In the genomic region with DNA sequence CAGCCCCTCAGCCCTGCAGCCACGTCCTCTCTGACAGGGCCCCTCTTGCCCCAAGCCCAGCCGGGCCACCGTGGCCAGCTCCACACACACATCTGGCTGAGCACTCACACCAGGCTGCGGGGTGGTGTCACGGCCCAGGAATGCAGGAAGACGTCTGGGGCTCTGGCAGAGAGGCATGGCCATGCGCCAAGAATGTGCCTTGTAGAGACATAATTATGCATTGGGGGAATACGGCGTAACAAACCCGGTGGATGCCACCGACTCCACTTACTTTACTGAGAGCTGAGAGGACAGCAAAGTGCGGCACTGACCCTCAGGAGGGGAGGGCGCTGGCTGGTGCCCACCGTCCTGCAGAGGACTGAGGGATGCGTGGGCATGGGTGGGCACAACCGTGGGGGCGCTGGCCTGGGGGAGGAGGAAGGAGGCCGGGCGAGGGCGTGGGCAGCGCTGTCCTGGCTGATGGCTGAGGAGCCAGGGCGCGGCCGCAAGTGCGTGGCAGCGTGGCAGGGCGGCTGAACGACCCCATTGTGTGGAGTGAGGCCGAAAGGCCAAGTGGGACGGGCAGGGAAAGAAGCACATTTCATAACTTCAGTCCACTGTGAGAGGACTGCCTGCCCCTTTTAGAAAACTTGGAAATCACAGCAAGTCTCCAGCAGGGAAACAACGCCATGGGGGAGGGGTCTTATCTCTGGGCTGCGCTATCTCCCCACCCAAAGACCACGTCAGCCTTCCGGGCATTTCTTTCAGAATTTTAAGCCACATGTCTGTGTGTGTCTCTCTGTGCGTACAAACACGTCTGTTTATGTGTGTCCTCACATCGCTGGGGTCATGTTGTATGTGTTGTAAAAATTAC, we compare ENCODE assay signal across 9 cellular contexts. TPM values are rescaled to one million over a fixed set of nuclear protein-coding genes. Genes with fewer than 3 reads are reported as not detected.
DNase-seq lines count a peak whose midpoint lies in the region; ATAC-seq and TF ChIP-seq lines count a peak whose summit lies in the region.
"Had no signal": no experiment of that assay in that cellular context is flagged by ENCODE, and none has a peak within 500 bp of the region (broad histone marks: within the 10 kb centered on the region; RNA-seq: fewer than 3 reads in every experiment).

No MANE protein-coding gene starts in this region.

- intact Hi-C loops in sciatic nerve (cut with DNase I): no loop called here

- in situ Hi-C loops in G401 (cut with HindIII; ENCODE audit: low sequenced_read_pairs): no loop called here

- peak; percentile 98 for DNase-seq in ELR (ENCODE audit: low read depth)
- peak; percentile 99 to 100 for DNase-seq in SJSA1 (ENCODE audit: low read depth in 1 of 2, low spot score in 2 of 2)
- DNase-seq in sciatic nerve (ENCODE audit: low spot score): peak; percentile 89
- DNase-seq in occipital lobe (lab: John Stamatoyannopoulos, UW): no peak
- DNase-seq in activated naive CD4-positive, alpha-beta T cell treated with anti-CD3 and anti-CD28 coated beads, Interleukin-2, amount 10 ng/mL, durations not matched to agents 7 days and 5 days: no peak
- no peak for DNase-seq in G401 (ENCODE audit: low spot score)
- DNase-seq in NCI-H2227 (lab: John Stamatoyannopoulos, UW; ENCODE audit: unreplicated experiment): no peak
- DNase-seq: activated CD4-positive, alpha-beta T cell treated with anti-CD3 and anti-CD28 coated beads for 1 hour had no signal

- H3K4me1 Mint-ChIP-seq in activated naive CD4-positive, alpha-beta T cell treated with anti-CD3 and anti-CD28 coated beads, Interleukin-2, amount 10 ng/mL, durations not matched to agents 7 days and 5 days: no peaks in the 10 kb centered on the region

- H3K4me3 ChIP-seq in SJSA1 (peak overlapping the region; percentile 29), gastroesophageal sphincter (peak overlapping the region; percentile 10 to 48)

- TF ChIP-seq EP300 in gastroesophageal sphincter (IDR thresholded peaks at IDR 0.05): no peak

- H3K4me3 Mint-ChIP-seq in activated naive CD4-positive, alpha-beta T cell treated with anti-CD3 and anti-CD28 coated beads, Interleukin-2, amount 10 ng/mL, durations not matched to agents 7 days and 5 days: no peak overlapping the region

- CTCF ChIA-PET in activated naive CD4-positive, alpha-beta T cell treated with anti-CD3 and anti-CD28 coated beads, Interleukin-2, amount 10 ng/mL, durations not matched to agents 7 days and 5 days (lab: Charles Lee): no interaction called here

- H3K27ac ChIP-seq in SJSA1: peak overlapping the region; percentile 96
- H3K27ac ChIP-seq in gastroesophageal sphincter: peak overlapping the region in 3 of 4 donors; percentile 79 to 81 (median 80)

- no peaks in the 10 kb centered on the region for H3K9me3 Mint-ChIP-seq in activated naive CD4-positive, alpha-beta T cell treated with anti-CD3 and anti-CD28 coated beads, Interleukin-2, amount 10 ng/mL, durations not matched to agents 7 days and 5 days

- H3K4me1 ChIP-seq in SJSA1 (replicated peaks) (peaks cover 31% of the 10 kb centered on the region), gastroesophageal sphincter (peaks cover 0 to 30% (median 23%) of the 10 kb centered on the region in 3 donors)

- H3K36me3 ChIP-seq in SJSA1: no peaks in the 10 kb centered on the region
- no peaks in the 10 kb centered on the region for H3K36me3 ChIP-seq in gastroesophageal sphincter

- H3K9me3 ChIP-seq in SJSA1 (replicated peaks): no peaks in the 10 kb centered on the region; the same call in 1 of the 2 replicates
- no peaks in the 10 kb centered on the region for H3K9me3 ChIP-seq in gastroesophageal sphincter

- ATAC-seq in gastroesophageal sphincter (peak; percentile 84), sciatic nerve (peak; percentile 67)

- TF ChIP-seq CTCF in gastroesophageal sphincter (IDR thresholded peaks at IDR 0.05): no peak

- H3K27me3 ChIP-seq in SJSA1 (replicated peaks): no peaks in the 10 kb centered on the region
- peaks cover 6% of the 10 kb centered on the region for H3K27me3 ChIP-seq in gastroesophageal sphincter

- 16 to 34% methylated on average over 8 to 14 of the region's 37 CpGs for WGBS in gastroesophageal sphincter (ENCODE audit: low coverage in 1 of 2), 2 donors

- H3K27ac Mint-ChIP-seq in activated naive CD4-positive, alpha-beta T cell treated with anti-CD3 and anti-CD28 coated beads, Interleukin-2, amount 10 ng/mL, durations not matched to agents 7 days and 5 days: no peak overlapping the region

- TF ChIP-seq POLR2A in gastroesophageal sphincter (IDR thresholded peaks at IDR 0.05): no peak

- H3K27me3 Mint-ChIP-seq in activated naive CD4-positive, alpha-beta T cell treated with anti-CD3 and anti-CD28 coated beads, Interleukin-2, amount 10 ng/mL, durations not matched to agents 7 days and 5 days: peaks cover 46% of the 10 kb centered on the region

- no peaks in the 10 kb centered on the region for H3K36me3 Mint-ChIP-seq in activated naive CD4-positive, alpha-beta T cell treated with anti-CD3 and anti-CD28 coated beads, Interleukin-2, amount 10 ng/mL, durations not matched to agents 7 days and 5 days

RNA-seq across cellular contexts. Expression of gene METRNL, which starts 30.6 kb away (rescaled TPM):
- 128 and 197 TPM in 2 replicates for total RNA-seq in SJSA1 (2014; rRNA removed; shearing (Covaris generic))
- total RNA-seq in gastroesophageal sphincter (10 to 100 TPM; 41.1 to 82.6 (median 66.3) TPM), sciatic nerve (131 TPM), occipital lobe (22.3 TPM)
- 27.8 and 31.9 TPM in 2 replicates for total RNA-seq in G401 (2014; rRNA removed; shearing (Covaris generic))

Comparison
In these comparisons a context has a peak if more than half of its experiments do, and no peak if none do; other contexts are left out.
1. DNase-seq: peak in ELR (single experiment), SJSA1 (2 of 2) and sciatic nerve (single experiment); none in occipital lobe (single experiment), activated naive CD4-positive, alpha-beta T cell treated with anti-CD3 and anti-CD28 coated beads, Interleukin-2, amount 10 ng/mL, durations not matched to agents 7 days and 5 days (single experiment), G401 (single experiment) and NCI-H2227 (single experiment).